6 cellular contexts compared by ENCODE assay signal in genomic region chr3:66928252-66928651, GRCh38.
"Had no signal": no experiment of that assay in that cellular context is flagged by ENCODE, and none has a peak within 500 bp of the region (broad histone marks: within the 10 kb centered on the region; RNA-seq: fewer than 3 reads in every experiment).

No MANE protein-coding gene starts in this region.

- DNase-seq: IMR-90, KBM-7 had no signal

- H3K27ac Mint-ChIP-seq: IgD-negative memory B cell had no signal

- H3K4me3 ChIP-seq: K562 had no signal

- ATAC-seq: HepG2, K562 had no signal

- H3K4me3 Mint-ChIP-seq: IgD-negative memory B cell had no signal

- H3K27ac ChIP-seq: HL-60 had no signal
